In the genomic region with DNA sequence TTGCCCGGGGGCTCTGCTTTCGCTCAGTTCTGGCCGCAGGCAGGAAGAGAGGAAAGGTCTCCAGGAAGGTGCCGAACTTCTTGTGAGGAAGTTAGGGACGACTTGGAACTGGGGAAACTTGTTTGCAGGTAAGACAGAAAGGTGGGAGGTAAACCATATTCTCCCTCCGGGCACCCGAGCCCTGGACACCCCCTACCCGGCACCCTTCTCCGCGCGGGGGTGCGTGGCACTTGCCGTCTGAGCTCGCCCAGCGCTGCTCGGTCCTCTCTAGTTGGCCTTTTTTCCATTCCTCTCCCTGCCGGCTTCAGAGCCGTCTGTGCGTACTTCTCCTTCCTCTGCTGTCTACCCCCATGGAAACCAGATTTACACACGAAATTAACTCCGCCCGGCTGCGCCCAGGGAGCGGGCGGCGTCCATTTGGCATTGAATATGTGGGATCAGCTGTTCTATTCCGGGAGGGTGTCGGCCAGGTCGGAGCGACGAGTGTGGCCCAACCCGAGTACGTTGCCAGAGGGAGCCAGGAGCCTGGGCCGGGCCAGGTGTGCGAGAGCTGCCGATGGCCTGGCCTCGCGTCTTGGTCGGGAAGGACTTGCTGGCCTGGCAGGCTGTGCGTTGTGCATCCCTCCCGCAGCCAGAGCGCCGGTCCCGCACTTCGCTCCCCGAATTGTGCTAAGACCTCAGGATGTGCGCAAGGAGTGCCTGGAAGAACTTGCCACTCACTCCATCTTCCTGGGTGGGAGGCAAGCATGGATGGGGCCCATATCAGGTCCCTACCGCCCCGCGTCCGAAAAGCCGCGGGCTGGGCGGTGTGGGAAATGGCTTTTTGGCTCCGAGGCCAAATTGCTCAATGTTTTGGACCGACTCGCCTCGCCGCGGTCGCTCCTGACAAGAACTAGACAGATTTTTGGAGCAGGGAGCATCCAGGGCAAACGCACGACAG, we compare ENCODE assay signal across 1 cellular context.
A peak's percentile ranks its signal among the peaks of the same experiment; 100 is the strongest.
TF ChIP-seq lines count a peak whose summit lies in the region.

No MANE protein-coding gene starts in this region.

TF ChIP-seq in H1, 55 proteins besides CTCF, POLR2A, EP300 and RAD21:
- TF ChIP-seq, protein P1, sequence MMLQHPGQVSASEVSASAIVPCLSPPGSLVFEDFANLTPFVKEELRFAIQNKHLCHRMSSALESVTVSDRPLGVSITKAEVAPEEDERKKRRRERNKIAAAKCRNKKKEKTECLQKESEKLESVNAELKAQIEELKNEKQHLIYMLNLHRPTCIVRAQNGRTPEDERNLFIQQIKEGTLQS (IDR thresholded peaks at IDR 0.05; ENCODE audit: insufficient read depth, low read depth, low read length), result no peak
- TF ChIP-seq RFX5 (IDR thresholded peaks at IDR 0.05; ENCODE audit: borderline replicate concordance, low read depth, low read length) (no peak), SIRT6 (IDR thresholded peaks at IDR 0.05; ENCODE audit: low read length) (no peak), RXRA (IDR thresholded peaks at IDR 0.05; ENCODE audit: insufficient read depth, low read depth, low read length) (no peak), CBX8 (IDR thresholded peaks at IDR 0.05; ENCODE audit: borderline replicate concordance, low read depth, low read length) (no peak), KDM4A (IDR thresholded peaks at IDR 0.05; ENCODE audit: low read depth, low read length, severe bottlenecking) (peak; percentile 32), POLR2AphosphoS5 (IDR thresholded peaks at IDR 0.05; ENCODE audit: low read depth, low read length) (no peak), CEBPB (IDR thresholded peaks at IDR 0.05; ENCODE audit: low read depth, low read length) (no peak), PHF8 (conservative IDR thresholded peaks at IDR 0.05; ENCODE audit: low read depth, low read length) (no peak), SP4 (IDR thresholded peaks at IDR 0.05; ENCODE audit: low read length) (no peak), CTBP2 (IDR thresholded peaks at IDR 0.05; ENCODE audit: borderline replicate concordance, insufficient read depth, insufficient read length, low read length) (peak; percentile 32), YY1 (IDR thresholded peaks at IDR 0.05; ENCODE audit: low read depth, low read length) (no peak), JUND (IDR thresholded peaks at IDR 0.05; ENCODE audit: low read length) (no peak), SRF (IDR thresholded peaks at IDR 0.05; ENCODE audit: low read depth, low read length) (no peak), SUZ12 (IDR thresholded peaks at IDR 0.05; ENCODE audit: low read length) (peak; percentile 93), ASH2L (IDR thresholded peaks at IDR 0.05; ENCODE audit: low read length) (no peak), SIN3A (conservative IDR thresholded peaks at IDR 0.05 in 1 of 2, IDR thresholded peaks at IDR 0.05 in 1 of 2; ENCODE audit: low read depth in 1 of 2, low read length in 2 of 2) (no peak), GTF2F1 (IDR thresholded peaks at IDR 0.05; ENCODE audit: borderline replicate concordance, low read depth, low read length) (no peak), TCF12 (IDR thresholded peaks at IDR 0.05; ENCODE audit: low read depth, low read length) (no peak), BRCA1 (IDR thresholded peaks at IDR 0.05; ENCODE audit: low read depth, low read length) (no peak), HDAC6 (IDR thresholded peaks at IDR 0.05; ENCODE audit: low read depth, low read length) (no peak), SP2 (IDR thresholded peaks at IDR 0.05; ENCODE audit: low read length) (no peak), KDM5A (IDR thresholded peaks at IDR 0.05; ENCODE audit: low read length) (no peak), TBP (IDR thresholded peaks at IDR 0.05; ENCODE audit: low read depth, low read length) (no peak), ZNF274 (IDR thresholded peaks at IDR 0.05; ENCODE audit: borderline replicate concordance, extremely low read depth, low read length) (no peak), NANOG (IDR thresholded peaks at IDR 0.05; ENCODE audit: insufficient read depth, low read depth, low read length, poor library complexity, severe bottlenecking) (no peak), BCL11A (IDR thresholded peaks at IDR 0.05; ENCODE audit: low read depth in 2 of 2, low read length in 2 of 2) (no peak), EZH2 (IDR thresholded peaks at IDR 0.05; ENCODE audit: low read depth, low read length, severe bottlenecking) (peak; percentile 87), RNF2 (IDR thresholded peaks at IDR 0.05; ENCODE audit: borderline replicate concordance, low read depth, low read length, missing control alignments, poor library complexity, severe bottlenecking) (peak; percentile 50), NRF1 (IDR thresholded peaks at IDR 0.05; ENCODE audit: low read depth, low read length) (no peak)
- TF ChIP-seq, protein P2, sequence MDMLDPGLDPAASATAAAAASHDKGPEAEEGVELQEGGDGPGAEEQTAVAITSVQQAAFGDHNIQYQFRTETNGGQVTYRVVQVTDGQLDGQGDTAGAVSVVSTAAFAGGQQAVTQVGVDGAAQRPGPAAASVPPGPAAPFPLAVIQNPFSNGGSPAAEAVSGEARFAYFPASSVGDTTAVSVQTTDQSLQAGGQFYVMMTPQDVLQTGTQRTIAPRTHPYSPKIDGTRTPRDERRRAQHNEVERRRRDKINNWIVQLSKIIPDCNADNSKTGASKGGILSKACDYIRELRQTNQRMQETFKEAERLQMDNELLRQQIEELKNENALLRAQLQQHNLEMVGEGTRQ (IDR thresholded peaks at IDR 0.05; ENCODE audit: low read length), result no peak
- TF ChIP-seq, protein P3, sequence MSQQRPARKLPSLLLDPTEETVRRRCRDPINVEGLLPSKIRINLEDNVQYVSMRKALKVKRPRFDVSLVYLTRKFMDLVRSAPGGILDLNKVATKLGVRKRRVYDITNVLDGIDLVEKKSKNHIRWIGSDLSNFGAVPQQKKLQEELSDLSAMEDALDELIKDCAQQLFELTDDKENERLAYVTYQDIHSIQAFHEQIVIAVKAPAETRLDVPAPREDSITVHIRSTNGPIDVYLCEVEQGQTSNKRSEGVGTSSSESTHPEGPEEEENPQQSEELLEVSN (IDR thresholded peaks at IDR 0.05), result no peak
- TF ChIP-seq, protein P4, sequence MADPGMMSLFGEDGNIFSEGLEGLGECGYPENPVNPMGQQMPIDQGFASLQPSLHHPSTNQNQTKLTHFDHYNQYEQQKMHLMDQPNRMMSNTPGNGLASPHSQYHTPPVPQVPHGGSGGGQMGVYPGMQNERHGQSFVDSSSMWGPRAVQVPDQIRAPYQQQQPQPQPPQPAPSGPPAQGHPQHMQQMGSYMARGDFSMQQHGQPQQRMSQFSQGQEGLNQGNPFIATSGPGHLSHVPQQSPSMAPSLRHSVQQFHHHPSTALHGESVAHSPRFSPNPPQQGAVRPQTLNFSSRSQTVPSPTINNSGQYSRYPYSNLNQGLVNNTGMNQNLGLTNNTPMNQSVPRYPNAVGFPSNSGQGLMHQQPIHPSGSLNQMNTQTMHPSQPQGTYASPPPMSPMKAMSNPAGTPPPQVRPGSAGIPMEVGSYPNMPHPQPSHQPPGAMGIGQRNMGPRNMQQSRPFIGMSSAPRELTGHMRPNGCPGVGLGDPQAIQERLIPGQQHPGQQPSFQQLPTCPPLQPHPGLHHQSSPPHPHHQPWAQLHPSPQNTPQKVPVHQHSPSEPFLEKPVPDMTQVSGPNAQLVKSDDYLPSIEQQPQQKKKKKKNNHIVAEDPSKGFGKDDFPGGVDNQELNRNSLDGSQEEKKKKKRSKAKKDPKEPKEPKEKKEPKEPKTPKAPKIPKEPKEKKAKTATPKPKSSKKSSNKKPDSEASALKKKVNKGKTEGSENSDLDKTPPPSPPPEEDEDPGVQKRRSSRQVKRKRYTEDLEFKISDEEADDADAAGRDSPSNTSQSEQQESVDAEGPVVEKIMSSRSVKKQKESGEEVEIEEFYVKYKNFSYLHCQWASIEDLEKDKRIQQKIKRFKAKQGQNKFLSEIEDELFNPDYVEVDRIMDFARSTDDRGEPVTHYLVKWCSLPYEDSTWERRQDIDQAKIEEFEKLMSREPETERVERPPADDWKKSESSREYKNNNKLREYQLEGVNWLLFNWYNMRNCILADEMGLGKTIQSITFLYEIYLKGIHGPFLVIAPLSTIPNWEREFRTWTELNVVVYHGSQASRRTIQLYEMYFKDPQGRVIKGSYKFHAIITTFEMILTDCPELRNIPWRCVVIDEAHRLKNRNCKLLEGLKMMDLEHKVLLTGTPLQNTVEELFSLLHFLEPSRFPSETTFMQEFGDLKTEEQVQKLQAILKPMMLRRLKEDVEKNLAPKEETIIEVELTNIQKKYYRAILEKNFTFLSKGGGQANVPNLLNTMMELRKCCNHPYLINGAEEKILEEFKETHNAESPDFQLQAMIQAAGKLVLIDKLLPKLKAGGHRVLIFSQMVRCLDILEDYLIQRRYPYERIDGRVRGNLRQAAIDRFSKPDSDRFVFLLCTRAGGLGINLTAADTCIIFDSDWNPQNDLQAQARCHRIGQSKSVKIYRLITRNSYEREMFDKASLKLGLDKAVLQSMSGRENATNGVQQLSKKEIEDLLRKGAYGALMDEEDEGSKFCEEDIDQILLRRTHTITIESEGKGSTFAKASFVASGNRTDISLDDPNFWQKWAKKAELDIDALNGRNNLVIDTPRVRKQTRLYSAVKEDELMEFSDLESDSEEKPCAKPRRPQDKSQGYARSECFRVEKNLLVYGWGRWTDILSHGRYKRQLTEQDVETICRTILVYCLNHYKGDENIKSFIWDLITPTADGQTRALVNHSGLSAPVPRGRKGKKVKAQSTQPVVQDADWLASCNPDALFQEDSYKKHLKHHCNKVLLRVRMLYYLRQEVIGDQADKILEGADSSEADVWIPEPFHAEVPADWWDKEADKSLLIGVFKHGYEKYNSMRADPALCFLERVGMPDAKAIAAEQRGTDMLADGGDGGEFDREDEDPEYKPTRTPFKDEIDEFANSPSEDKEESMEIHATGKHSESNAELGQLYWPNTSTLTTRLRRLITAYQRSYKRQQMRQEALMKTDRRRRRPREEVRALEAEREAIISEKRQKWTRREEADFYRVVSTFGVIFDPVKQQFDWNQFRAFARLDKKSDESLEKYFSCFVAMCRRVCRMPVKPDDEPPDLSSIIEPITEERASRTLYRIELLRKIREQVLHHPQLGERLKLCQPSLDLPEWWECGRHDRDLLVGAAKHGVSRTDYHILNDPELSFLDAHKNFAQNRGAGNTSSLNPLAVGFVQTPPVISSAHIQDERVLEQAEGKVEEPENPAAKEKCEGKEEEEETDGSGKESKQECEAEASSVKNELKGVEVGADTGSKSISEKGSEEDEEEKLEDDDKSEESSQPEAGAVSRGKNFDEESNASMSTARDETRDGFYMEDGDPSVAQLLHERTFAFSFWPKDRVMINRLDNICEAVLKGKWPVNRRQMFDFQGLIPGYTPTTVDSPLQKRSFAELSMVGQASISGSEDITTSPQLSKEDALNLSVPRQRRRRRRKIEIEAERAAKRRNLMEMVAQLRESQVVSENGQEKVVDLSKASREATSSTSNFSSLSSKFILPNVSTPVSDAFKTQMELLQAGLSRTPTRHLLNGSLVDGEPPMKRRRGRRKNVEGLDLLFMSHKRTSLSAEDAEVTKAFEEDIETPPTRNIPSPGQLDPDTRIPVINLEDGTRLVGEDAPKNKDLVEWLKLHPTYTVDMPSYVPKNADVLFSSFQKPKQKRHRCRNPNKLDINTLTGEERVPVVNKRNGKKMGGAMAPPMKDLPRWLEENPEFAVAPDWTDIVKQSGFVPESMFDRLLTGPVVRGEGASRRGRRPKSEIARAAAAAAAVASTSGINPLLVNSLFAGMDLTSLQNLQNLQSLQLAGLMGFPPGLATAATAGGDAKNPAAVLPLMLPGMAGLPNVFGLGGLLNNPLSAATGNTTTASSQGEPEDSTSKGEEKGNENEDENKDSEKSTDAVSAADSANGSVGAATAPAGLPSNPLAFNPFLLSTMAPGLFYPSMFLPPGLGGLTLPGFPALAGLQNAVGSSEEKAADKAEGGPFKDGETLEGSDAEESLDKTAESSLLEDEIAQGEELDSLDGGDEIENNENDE (IDR thresholded peaks at IDR 0.05; ENCODE audit: insufficient replicate concordance, low read length), result no peak
